Comparison of ENCODE assay signal across 20 cellular contexts in genomic region chr15:60086676-60087446, GRCh38.
"Had no signal": no experiment of that assay in that cellular context is flagged by ENCODE, and none has a peak within 500 bp of the region (broad histone marks: within the 10 kb centered on the region; RNA-seq: fewer than 3 reads in every experiment).

No MANE protein-coding gene starts in this region.

- H3K9me3 ChIP-seq: gastroesophageal sphincter, heart left ventricle, prostate gland, tibial artery had no signal

- H3K36me3 Mint-ChIP-seq: activated CD4-positive, alpha-beta memory T cell treated with anti-CD3 and anti-CD28 coated beads for 36 hours; memory B cell; T-cell had no signal

- H3K27ac Mint-ChIP-seq: activated B cell treated with CpG ODN at 0.5 μM for 24 hours; activated CD4-positive, alpha-beta memory T cell treated with anti-CD3 and anti-CD28 coated beads for 36 hours; activated T-helper 17 cell treated with anti-CD3 and anti-CD28 coated beads, Interleukin-2, amount 50 U/mL, for 72 hours; endodermal cell; memory B cell; T-cell had no signal

- H3K9me3 Mint-ChIP-seq: activated B cell treated with CpG ODN at 0.5 μM for 24 hours; activated CD4-positive, alpha-beta memory T cell treated with anti-CD3 and anti-CD28 coated beads for 36 hours; activated T-helper 17 cell treated with anti-CD3 and anti-CD28 coated beads, Interleukin-2, amount 50 U/mL, for 72 hours; endodermal cell; memory B cell; T-cell had no signal

- H3K4me3 ChIP-seq: cardiac muscle cell, dorsolateral prefrontal cortex, gastroesophageal sphincter, heart left ventricle, prostate gland, skin epidermis, tibial artery had no signal

- DNase-seq: activated B cell treated with CpG ODN at 0.5 μM for 24 hours; activated CD4-positive, alpha-beta memory T cell treated with anti-CD3 and anti-CD28 coated beads for 36 hours; activated CD4-positive, alpha-beta T cell treated with anti-CD3 and anti-CD28 coated beads for 4 hours; activated naive CD4-positive, alpha-beta T cell treated with Interleukin-2 at 50 U/mL for 16 hours; activated T-cell treated with anti-CD3 and anti-CD28 coated beads for 4 hours; dorsolateral prefrontal cortex; endodermal cell; heart left ventricle; right cardiac atrium; stimulated activated naive CD8-positive, alpha-beta T cell treated with anti-CD3 and anti-CD28 coated beads, Interleukin-15, Interleukin-2, amounts not matched to agents 100 U/mL and 50 U/mL, for 24 hours; substantia nigra; T-cell; tibial artery had no signal

- H3K4me3 Mint-ChIP-seq: activated B cell treated with CpG ODN at 0.5 μM for 24 hours; activated CD4-positive, alpha-beta memory T cell treated with anti-CD3 and anti-CD28 coated beads for 36 hours; activated T-helper 17 cell treated with anti-CD3 and anti-CD28 coated beads, Interleukin-2, amount 50 U/mL, for 72 hours; endodermal cell; memory B cell; T-cell had no signal

- H3K4me1 Mint-ChIP-seq: activated B cell treated with CpG ODN at 0.5 μM for 24 hours; activated T-helper 17 cell treated with anti-CD3 and anti-CD28 coated beads, Interleukin-2, amount 50 U/mL, for 72 hours; endodermal cell; memory B cell; T-cell had no signal

- ATAC-seq: activated T-helper 17 cell treated with anti-CD3 and anti-CD28 coated beads, Interleukin-2, amount 50 U/mL, for 72 hours; gastroesophageal sphincter; heart left ventricle; right cardiac atrium; stimulated activated naive CD8-positive, alpha-beta T cell treated with anti-CD3 and anti-CD28 coated beads, Interleukin-15, Interleukin-2, amounts not matched to agents 100 U/mL and 50 U/mL, for 24 hours; T-cell had no signal

- H3K27me3 ChIP-seq: cardiac muscle cell, tibial artery had no signal

- H3K36me3 ChIP-seq: cardiac muscle cell, gastroesophageal sphincter, heart left ventricle, prostate gland, tibial artery had no signal

- H3K4me1 ChIP-seq: gastroesophageal sphincter, heart left ventricle, prostate gland, tibial artery had no signal

- H3K27ac ChIP-seq: cardiac muscle cell, dorsolateral prefrontal cortex, epithelial cell of prostate, gastroesophageal sphincter, heart left ventricle, prostate gland, skin epidermis, tibial artery had no signal
